16 cellular contexts compared by ENCODE assay signal in the genomic region with DNA sequence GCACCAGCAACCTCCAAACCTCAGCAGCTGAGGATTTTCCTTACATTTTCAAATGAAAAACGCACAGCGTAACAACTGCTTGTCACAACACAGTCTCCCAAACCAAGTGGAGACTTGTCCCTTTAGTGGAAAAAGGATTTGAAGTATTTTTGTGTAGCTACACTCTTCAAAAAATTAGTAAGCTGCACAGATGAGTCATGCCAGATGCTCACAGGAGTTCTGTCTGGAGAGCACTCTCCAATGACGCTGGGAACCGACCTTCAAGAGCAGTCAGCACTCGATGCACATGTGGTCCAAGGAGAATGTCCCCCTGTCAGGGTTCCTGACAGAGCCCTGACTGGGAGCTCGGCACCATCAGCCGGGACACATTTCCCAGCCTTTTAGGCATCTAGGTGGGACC. TPM values are rescaled to one million over a fixed set of nuclear protein-coding genes. Genes with fewer than 3 reads are reported as not detected.
DNase-seq lines count a peak whose midpoint lies in the region; TF ChIP-seq lines count a peak whose summit lies in the region.
"Had no signal": no experiment of that assay in that cellular context is flagged by ENCODE, and none has a peak within 500 bp of the region (broad histone marks: within the 10 kb centered on the region; RNA-seq: fewer than 3 reads in every experiment).

No MANE protein-coding gene starts in this region.

- CTCF ChIA-PET in RWPE1 (lab: Yijun Ruan, JAX), result no interaction called here

- in situ Hi-C loops in GM13976 (cut with MboI; ENCODE audit: low sequenced_read_pairs, unreplicated experiment), result no loop called here

- H3K4me3 ChIP-seq in fibroblast of mammary gland (ENCODE audit: control insufficient read depth, low read depth, low read length), result no peak overlapping the region
- H3K4me3 ChIP-seq: pancreas, SK-N-MC, testis had no signal

- POLR2A ChIA-PET in RWPE1 (lab: Yijun Ruan, JAX; ENCODE audit: low non-redundant PET), result no interaction called here

- DNase-seq in GM04503 (ENCODE audit: low read depth) (peak; percentile 39), RWPE1 (ENCODE audit: low spot score) (peak; percentile 50), fibroblast of mammary gland (ENCODE audit: low read depth) (peak; percentile 94), renal cortical epithelial cell (ENCODE audit: low read depth) (peak; percentile 32), GM13976 (ENCODE audit: low spot score) (no peak), NCI-H2029 (lab: John Stamatoyannopoulos, UW) (no peak)
- no peak for DNase-seq in activated T-cell treated with anti-CD3 and anti-CD28 coated beads, Interleukin-2, amount 50 U/mL, for 1 hour
- DNase-seq: activated CD4-positive, alpha-beta T cell treated with anti-CD3 and anti-CD28 coated beads, Interleukin-2, amount 50 U/mL, for 4 hours; activated naive CD4-positive, alpha-beta T cell treated with anti-CD3 and anti-CD28 coated beads, Interleukin-2, amount 50 U/mL, for 16 hours; H7; Kasumi-1; NCI-H446; pancreas; stimulated activated CD4-positive, alpha-beta T cell treated with anti-CD3 and anti-CD28 coated beads, Interleukin-4, amount 100 ng/mL, for 4 hours; testis had no signal

- no peak for TF ChIP-seq CTCF in RWPE1 (conservative IDR thresholded peaks at IDR 0.05; ENCODE audit: low read depth)
- no peak for TF ChIP-seq CTCF in fibroblast of mammary gland (conservative IDR thresholded peaks at IDR 0.05; ENCODE audit: control insufficient read depth, insufficient read depth, low read depth, low read length)
- TF ChIP-seq CTCF in GM13976 (IDR thresholded peaks at IDR 0.05; ENCODE audit: borderline replicate concordance, control extremely low read depth, extremely low read depth, insufficient read depth, missing control alignments), result no peak

- peak overlapping the region; percentile 93 for H3K27ac ChIP-seq in RWPE1
- H3K27ac ChIP-seq: pancreas, SK-N-MC, testis had no signal

RNA-seq across cellular contexts. Expression of a gene that starts 39.8 kb away (rescaled TPM):
- total RNA-seq in renal cortical epithelial cell, result 25.7 and 76.1 TPM in 2 replicates

RNA-seq across cellular contexts. Expression of a gene that starts 48.4 kb away (rescaled TPM):
- 26.3 and 26.7 TPM in 2 replicates for total RNA-seq in renal cortical epithelial cell

Comparison
In these comparisons a context has a peak if more than half of its experiments do, and no peak if none do; other contexts are left out.
1. DNase-seq: peak in GM04503 (single experiment), RWPE1 (single experiment), fibroblast of mammary gland (single experiment) and renal cortical epithelial cell (single experiment); none in activated T-cell treated with anti-CD3 and anti-CD28 coated beads, Interleukin-2, amount 50 U/mL, for 1 hour (single experiment), GM13976 (single experiment) and NCI-H2029 (single experiment).